ENCODE assay signal across 13 cellular contexts in the genomic region with DNA sequence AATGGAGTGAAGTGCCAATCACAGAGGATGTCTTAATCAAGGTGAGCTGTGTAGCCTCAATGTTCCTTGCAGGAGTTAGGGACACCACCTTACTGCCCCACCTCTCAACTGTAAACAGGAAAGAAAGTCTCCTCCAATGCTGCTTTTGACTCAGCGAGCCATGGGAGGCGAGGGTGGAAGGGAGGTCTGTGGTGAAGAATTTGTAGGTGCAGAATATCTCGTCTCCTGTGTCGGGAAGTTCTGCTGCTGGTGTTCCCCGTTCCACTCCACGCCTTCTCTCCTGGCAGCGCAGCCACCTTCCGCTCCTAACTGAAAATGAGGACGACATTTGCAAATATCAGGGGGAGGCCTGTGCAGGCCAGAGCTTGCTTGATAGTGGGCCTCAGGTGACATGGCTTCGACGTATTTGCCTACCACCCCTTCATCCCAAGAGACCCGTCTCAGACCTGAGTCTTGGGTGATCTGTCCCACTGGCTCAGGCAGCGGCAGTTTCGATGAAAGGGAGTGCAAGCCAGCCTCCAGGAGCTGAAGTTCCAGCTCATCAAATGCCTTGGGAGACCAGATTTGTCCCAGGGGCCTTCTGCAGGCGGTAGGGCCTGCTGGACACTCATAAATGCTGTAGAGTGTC.
DNase-seq lines count a peak whose midpoint lies in the region; ATAC-seq, FAIRE-seq and TF ChIP-seq lines count a peak whose summit lies in the region.
"Had no signal": no experiment of that assay in that cellular context is flagged by ENCODE, and none has a peak within 500 bp of the region (broad histone marks: within the 10 kb centered on the region; RNA-seq: fewer than 3 reads in every experiment).

No MANE protein-coding gene starts in this region.

- no peaks in the 10 kb centered on the region for H3K9me3 ChIP-seq in esophagus muscularis mucosa
- H3K9me3 ChIP-seq in naive thymus-derived CD4-positive, alpha-beta T cell (ENCODE audit: control insufficient read depth in 2 of 3, low read length in 3 of 3), result no peaks in the 10 kb centered on the region
- H3K9me3 ChIP-seq: Caco-2 had no signal

- no peaks in the 10 kb centered on the region for H3K36me3 Mint-ChIP-seq in progenitor cell of endocrine pancreas (ENCODE audit: insufficient read depth)
- no peaks in the 10 kb centered on the region for H3K36me3 Mint-ChIP-seq in naive thymus-derived CD4-positive, alpha-beta T cell

- POLR2A ChIA-PET in naive thymus-derived CD4-positive, alpha-beta T cell (lab: Charles Lee), result interaction anchor here (0.6 kb wide), 1 partner anchor 356 kb away, joined by 3 read pairs; no protein-coding TSS in a partner anchor

- H3K27me3 ChIP-seq in esophagus muscularis mucosa, result peaks cover 0 to 64% (median 3%) of the 10 kb centered on the region in 4 donors
- no peaks in the 10 kb centered on the region for H3K27me3 ChIP-seq in naive thymus-derived CD4-positive, alpha-beta T cell (ENCODE audit: control insufficient read depth in 2 of 2, insufficient read depth in 2 of 2, low read length in 2 of 2)

- H3K36me3 ChIP-seq in esophagus muscularis mucosa, result no peaks in the 10 kb centered on the region
- H3K36me3 ChIP-seq in naive thymus-derived CD4-positive, alpha-beta T cell (ENCODE audit: control insufficient read depth in 2 of 3, insufficient read depth in 3 of 3, low read length in 3 of 3), result no peaks in the 10 kb centered on the region

- H3K4me3 Mint-ChIP-seq in progenitor cell of endocrine pancreas (ENCODE audit: low read depth), result no peak overlapping the region
- no peak overlapping the region for H3K4me3 Mint-ChIP-seq in naive thymus-derived CD4-positive, alpha-beta T cell
- H3K4me3 Mint-ChIP-seq: GM23338, H9 had no signal

- peak overlapping the region; percentile 26 for H3K27ac Mint-ChIP-seq in progenitor cell of endocrine pancreas
- H3K27ac Mint-ChIP-seq in naive thymus-derived CD4-positive, alpha-beta T cell, result no peak overlapping the region
- H3K27ac Mint-ChIP-seq: GM23338, H9 had no signal

- peaks cover 14% of the 10 kb centered on the region for H3K4me1 Mint-ChIP-seq in progenitor cell of endocrine pancreas (ENCODE audit: low read depth)
- peaks cover 0 to 11% (median 0%) of the 10 kb centered on the region in 7 donors for H3K4me1 Mint-ChIP-seq in naive thymus-derived CD4-positive, alpha-beta T cell
- H3K4me1 Mint-ChIP-seq: GM23338 had no signal

- DNase-seq in esophagus muscularis mucosa (ENCODE audit: extremely low spot score) (peak; percentile 88), progenitor cell of endocrine pancreas (ENCODE audit: low spot score, unreplicated experiment) (no peak), RCC 7860 (ENCODE audit: low spot score) (no peak), SK-N-DZ (ENCODE audit: low spot score) (no peak)
- no peak for DNase-seq in naive thymus-derived CD4-positive, alpha-beta T cell
- DNase-seq: Caco-2; CD8-positive, alpha-beta memory T cell; DMS53; GF-D8; H9 had no signal

- intact Hi-C loops in esophagus muscularis mucosa (cut with DNase I), result no loop called here
- intact Hi-C loops in naive thymus-derived CD4-positive, alpha-beta T cell (cut with micrococcal nuclease), result no loop called here

- no peak for TF ChIP-seq CTCF in esophagus muscularis mucosa (IDR thresholded peaks at IDR 0.05)
- TF ChIP-seq CTCF in progenitor cell of endocrine pancreas (IDR thresholded peaks at IDR 0.05; ENCODE audit: unreplicated experiment), result no peak

- no peak for TF ChIP-seq EP300 in esophagus muscularis mucosa (IDR thresholded peaks at IDR 0.05)

- no peak for FAIRE-seq in RCC 7860 (lab: Jason Lieb, UNC)

- CTCF ChIA-PET in naive thymus-derived CD4-positive, alpha-beta T cell (lab: Charles Lee), result no interaction called here

- no peak overlapping the region for H3K4me3 ChIP-seq in esophagus muscularis mucosa
- no peak overlapping the region for H3K4me3 ChIP-seq in naive thymus-derived CD4-positive, alpha-beta T cell (ENCODE audit: low read length)
- H3K4me3 ChIP-seq: GM23338 had no signal

- no peaks in the 10 kb centered on the region for H3K9me3 Mint-ChIP-seq in progenitor cell of endocrine pancreas (ENCODE audit: low read depth)
- peaks cover 0 to 2% (median 0%) of the 10 kb centered on the region in 11 donors for H3K9me3 Mint-ChIP-seq in naive thymus-derived CD4-positive, alpha-beta T cell
- H3K9me3 Mint-ChIP-seq: CD8-positive, alpha-beta memory T cell had no signal

- ATAC-seq in GM19395 (IDR thresholded peaks at IDR 0.05; ENCODE audit: unreplicated experiment), result peak; percentile 9
- peak; percentile 8 for ATAC-seq in HG03520 (IDR thresholded peaks at IDR 0.05; ENCODE audit: unreplicated experiment)
- no peak for ATAC-seq in naive thymus-derived CD4-positive, alpha-beta T cell
- ATAC-seq: GM23338 had no signal

- H3K27ac ChIP-seq in esophagus muscularis mucosa (replicated peaks in 1 of 4), result no peak overlapping the region
- no peak overlapping the region for H3K27ac ChIP-seq in naive thymus-derived CD4-positive, alpha-beta T cell (ENCODE audit: low read depth, low read length)

- 83% methylated on average over 15 of the region's 15 CpGs for WGBS in esophagus muscularis mucosa

- no peaks in the 10 kb centered on the region for H3K4me1 ChIP-seq in esophagus muscularis mucosa
- no peaks in the 10 kb centered on the region for H3K4me1 ChIP-seq in naive thymus-derived CD4-positive, alpha-beta T cell (ENCODE audit: control insufficient read depth in 2 of 2, insufficient read depth in 2 of 2, low read length in 2 of 2)
- H3K4me1 ChIP-seq: Caco-2 had no signal

- H3K27me3 Mint-ChIP-seq in progenitor cell of endocrine pancreas, result peaks cover 17% of the 10 kb centered on the region
- H3K27me3 Mint-ChIP-seq in naive thymus-derived CD4-positive, alpha-beta T cell, result peaks cover 7 to 57% (median 26%) of the 10 kb centered on the region in 5 donors

- TF ChIP-seq POLR2A in esophagus muscularis mucosa (IDR thresholded peaks at IDR 0.05; ENCODE audit: low read depth), result no peak
